Comparison of ENCODE assay signal across 8 cellular contexts in genomic region chr1:83182017-83182728, GRCh38.
DNase-seq lines count a peak whose midpoint lies in the region; TF ChIP-seq lines count a peak whose summit lies in the region.
"Not testable (repeated sequence)": the region's sequence is repeated elsewhere in the genome, so short reads cannot be mapped to it uniquely, and the experiment has no call there.

No MANE protein-coding gene starts in this region.

- H3K9me3 ChIP-seq in HUES48 (ENCODE audit: control insufficient read depth, insufficient read depth, low read length); PC-9 (ENCODE audit: insufficient read depth, low read depth); colonic mucosa; iPS-15b (ENCODE audit: control insufficient read depth, insufficient read depth, low read length); prostate gland: not testable (repeated sequence)

- H3K4me3 Mint-ChIP-seq in nephron = peak overlapping the region; percentile 89 to 94 (median 91)

- H3K27me3 ChIP-seq in HUES48 (ENCODE audit: control insufficient read depth, insufficient read depth, low read length); PC-9 (ENCODE audit: insufficient read depth, low read depth); colonic mucosa; iPS-15b (ENCODE audit: control insufficient read depth, insufficient read depth, low read length); prostate gland (replicated peaks; ENCODE audit: insufficient read depth): not testable (repeated sequence)

- H3K27me3 Mint-ChIP-seq in nephron (ENCODE audit: low read depth) = not testable (repeated sequence)

- CTCF ChIA-PET in PC-9 (lab: Charles Lee) = not testable (repeated sequence)

- peak overlapping the region; percentile 62 for H2AFZ ChIP-seq in PC-9

- peak overlapping the region; percentile 70 for H3K4me2 ChIP-seq in PC-9

- DNase-seq in DMS53 (lab: John Stamatoyannopoulos, UW) (peak; percentile 80), NCI-H510A treated with DMSO at 0.1 percent for 48 hours (lab: John Stamatoyannopoulos, UW) (peak; percentile 49), PC-9 (peak in 1 of 2 experiments; percentile 35), colonic mucosa (peak; percentile 17)
- DNase-seq in prostate gland (ENCODE audit: low spot score) = not testable (repeated sequence)

- not testable (repeated sequence) for H3K79me2 ChIP-seq in PC-9 (ENCODE audit: low read depth)

- H4K20me1 ChIP-seq in PC-9 (ENCODE audit: insufficient read depth) = not testable (repeated sequence)

- peak overlapping the region; percentile 98 to 99 (median 99) for H3K27ac Mint-ChIP-seq in nephron

- TF ChIP-seq POLR2A in prostate gland (IDR thresholded peaks at IDR 0.05) = not testable (repeated sequence)

- WGBS in prostate gland = 66% methylated on average over 24 of the region's 26 CpGs

- H3K36me3 Mint-ChIP-seq in nephron (ENCODE audit: low read depth) = not testable (repeated sequence)

- not testable (repeated sequence) for BruUV-seq in PC-9 (replicated peaks; lab: Mats Ljungman, UMichigan)

- TF ChIP-seq CTCF in PC-9 (conservative IDR thresholded peaks at IDR 0.05); colonic mucosa (IDR thresholded peaks at IDR 0.05); nephron (IDR thresholded peaks at IDR 0.05; ENCODE audit: unreplicated experiment in 3 of 3); prostate gland (IDR thresholded peaks at IDR 0.05): not testable (repeated sequence)

- H3K9me3 Mint-ChIP-seq in nephron = not testable (repeated sequence)

- H3K4me3 ChIP-seq in HUES48 (ENCODE audit: low read depth, low read length) (peak overlapping the region; percentile 50; the same call in 1 of the 2 replicates), PC-9 (peak overlapping the region; percentile 56; the same call in 1 of the 2 replicates), iPS-15b (ENCODE audit: low read depth, low read length) (peak overlapping the region; percentile 22), prostate gland (peak overlapping the region; percentile 0 to 8)
- H3K4me3 ChIP-seq in colonic mucosa = not testable (repeated sequence)

- not testable (repeated sequence) for H3K4me1 ChIP-seq in HUES48 (ENCODE audit: control insufficient read depth, insufficient read depth, low read length); PC-9 (replicated peaks; ENCODE audit: insufficient read depth); colonic mucosa; iPS-15b (ENCODE audit: control insufficient read depth, insufficient read depth, low read length); prostate gland (replicated peaks)

- H3F3A ChIP-seq in PC-9 (ENCODE audit: insufficient read depth, low read depth) = not testable (repeated sequence)

- intact Hi-C loops in PC-9 (cut with micrococcal nuclease; ENCODE audit: unreplicated experiment); colonic mucosa (cut with DNase I); prostate gland (cut with DNase I): not testable (repeated sequence)

- not testable (repeated sequence) for H3K4me1 Mint-ChIP-seq in nephron

- H3K9me2 ChIP-seq in PC-9 (ENCODE audit: insufficient read depth) = not testable (repeated sequence)

- not testable (repeated sequence) for H3K36me3 ChIP-seq in HUES48 (ENCODE audit: control insufficient read depth, insufficient read depth, low read length); PC-9 (ENCODE audit: low read depth); colonic mucosa; iPS-15b (ENCODE audit: control insufficient read depth, insufficient read depth, low read length); prostate gland

- H3K27ac ChIP-seq in HUES48 (ENCODE audit: low read depth, low read length); colonic mucosa; prostate gland: not testable (repeated sequence)
- peak overlapping the region; percentile 27; the same call in 1 of the 2 replicates for H3K27ac ChIP-seq in PC-9

- POLR2A ChIA-PET in PC-9 (lab: Charles Lee; ENCODE audit: unreplicated experiment) = interaction anchor here (0.7 kb wide), 1 partner anchor 55 kb away, joined by 3 read pairs; no protein-coding TSS in a partner anchor

- not testable (repeated sequence) for H3K9ac ChIP-seq in HUES48 (ENCODE audit: low read depth, low read length); colonic mucosa (ENCODE audit: low read depth in 2 of 2, low read length in 2 of 2); iPS-15b (ENCODE audit: low read depth, low read length)
